16 cellular contexts compared by ENCODE assay signal in the genomic region with DNA sequence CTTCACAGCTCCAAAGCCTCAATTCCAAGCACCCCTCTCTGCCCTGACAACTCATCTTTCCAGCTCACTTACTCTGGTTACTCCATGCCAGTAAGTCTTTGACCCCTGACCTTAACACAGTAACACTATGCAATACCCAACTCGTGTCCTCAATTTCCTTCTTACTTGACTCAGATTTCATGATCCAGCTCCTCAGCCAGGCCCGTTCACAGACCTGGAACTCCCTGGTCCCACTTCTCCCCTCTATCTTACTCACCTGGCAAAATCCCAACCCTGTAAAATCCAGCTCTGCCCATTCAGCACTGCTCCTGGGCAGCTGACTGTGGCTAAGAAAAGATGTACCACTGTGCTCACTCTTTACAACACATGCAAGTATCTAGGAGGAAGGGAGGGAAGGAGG. TPM values are rescaled to one million over a fixed set of nuclear protein-coding genes. Genes with fewer than 3 reads are reported as not detected.
DNase-seq lines count a peak whose midpoint lies in the region; TF ChIP-seq lines count a peak whose summit lies in the region.
"Had no signal": no experiment of that assay in that cellular context is flagged by ENCODE, and none has a peak within 500 bp of the region (broad histone marks: within the 10 kb centered on the region; RNA-seq: fewer than 3 reads in every experiment).

No MANE protein-coding gene starts in this region.

- H4K8ac ChIP-seq in mesenchymal stem cell (ENCODE audit: low read length), result no peak overlapping the region

- peak overlapping the region; percentile 1 to 88 (median 60) for H3K27ac Mint-ChIP-seq in CD4-positive, alpha-beta memory T cell
- no peak overlapping the region for H3K27ac Mint-ChIP-seq in activated naive CD4-positive, alpha-beta T cell treated with anti-CD3 and anti-CD28 coated beads, Interleukin-2, amount 10 ng/mL, durations not matched to agents 7 days and 5 days

- no peak overlapping the region for H3K23ac ChIP-seq in mesenchymal stem cell (ENCODE audit: low read length in 2 of 2)

- peaks cover 44% of the 10 kb centered on the region for H3K36me3 ChIP-seq in CD4-positive, alpha-beta memory T cell (ENCODE audit: insufficient read depth, low read length)
- H3K36me3 ChIP-seq in mesenchymal stem cell (ENCODE audit: control insufficient read depth in 1 of 2, insufficient read depth in 2 of 2, low read depth in 1 of 2, low read length in 2 of 2) (peaks cover 63 to 83% of the 10 kb centered on the region in 2 experiments), WERI-Rb-1 (peaks cover 87% of the 10 kb centered on the region)

- DNase-seq in CD4-positive, alpha-beta memory T cell, result no peak
- DNase-seq in LHCN-M2 (ENCODE audit: low read depth), result peak; percentile 41
- peak; percentile 31 to 33 for DNase-seq in cardiac fibroblast (ENCODE audit: low read depth in 2 of 2)
- no peak for DNase-seq in mesenchymal stem cell
- DNase-seq in SKM-1 treated with dmso at 0.1 percent for 144 hours (lab: John Stamatoyannopoulos, UW; ENCODE audit: unreplicated experiment), result no peak
- DNase-seq in WERI-Rb-1, result no peak
- DNase-seq in DMS153 (lab: John Stamatoyannopoulos, UW), result no peak
- no peak for DNase-seq in activated naive CD4-positive, alpha-beta T cell treated with anti-CD3 and anti-CD28 coated beads, Interleukin-2, amount 10 ng/mL, durations not matched to agents 7 days and 5 days
- DNase-seq: activated T-cell treated with anti-CD3 and anti-CD28 coated beads, Interleukin-2, amount 50 U/mL, for 24 hours; AML-193; caudate nucleus; islet precursor cell; RPMI8226; stimulated activated CD4-positive, alpha-beta T cell treated with anti-CD3 and anti-CD28 coated beads, Interleukin-2, amount 100 ng/mL, for 48 hours had no signal

- H3K4me3 Mint-ChIP-seq in CD4-positive, alpha-beta memory T cell, result no peak overlapping the region
- no peak overlapping the region for H3K4me3 Mint-ChIP-seq in activated naive CD4-positive, alpha-beta T cell treated with anti-CD3 and anti-CD28 coated beads, Interleukin-2, amount 10 ng/mL, durations not matched to agents 7 days and 5 days
- H3K4me3 Mint-ChIP-seq: activated T-cell treated with anti-CD3 and anti-CD28 coated beads, Interleukin-2, amount 50 U/mL, for 24 hours had no signal

- H3K36me3 Mint-ChIP-seq in CD4-positive, alpha-beta memory T cell, result peaks cover 49 to 68% of the 10 kb centered on the region in 2 donors
- peaks cover 60% of the 10 kb centered on the region for H3K36me3 Mint-ChIP-seq in activated naive CD4-positive, alpha-beta T cell treated with anti-CD3 and anti-CD28 coated beads, Interleukin-2, amount 10 ng/mL, durations not matched to agents 7 days and 5 days

- peaks cover 26% of the 10 kb centered on the region for H3K79me1 ChIP-seq in mesenchymal stem cell (replicated peaks; ENCODE audit: low read length, poor library complexity, severe bottlenecking)

- H3K9ac ChIP-seq in mesenchymal stem cell (ENCODE audit: low read length), result peak overlapping the region; percentile 45
- H3K9ac ChIP-seq: parathyroid adenoma had no signal

- CTCF ChIA-PET in CD4-positive, alpha-beta memory T cell (lab: Charles Lee; ENCODE audit: partially characterized antibody), result interaction anchor here (0.8 to 21.7 kb wide), 6 partner anchors 8 to 124 kb away, joined by 3 to 416 read pairs (median 4); a partner anchor contains a TSS
- CTCF ChIA-PET in activated naive CD4-positive, alpha-beta T cell treated with anti-CD3 and anti-CD28 coated beads, Interleukin-2, amount 10 ng/mL, durations not matched to agents 7 days and 5 days (lab: Charles Lee), result interaction anchor here (0.9 to 1.4 kb wide), 6 partner anchors 7 to 66 kb away, joined by 3 to 7 read pairs (median 4); no protein-coding TSS in a partner anchor

- no peak overlapping the region for H3K4me2 ChIP-seq in mesenchymal stem cell (ENCODE audit: low read length, poor library complexity, severe bottlenecking)

- H3K14ac ChIP-seq in mesenchymal stem cell (ENCODE audit: low read length in 2 of 2), result no peak overlapping the region

- no peak overlapping the region for H3K4ac ChIP-seq in mesenchymal stem cell (ENCODE audit: low read depth in 1 of 2, low read length in 2 of 2)

- H2BK5ac ChIP-seq in mesenchymal stem cell (ENCODE audit: low read depth, low read length, poor library complexity, severe bottlenecking), result no peak overlapping the region

- no peak overlapping the region for H2AFZ ChIP-seq in mesenchymal stem cell (ENCODE audit: low read depth, low read length)
- H2AFZ ChIP-seq: parathyroid adenoma had no signal

- no peak overlapping the region for H3K27ac ChIP-seq in CD4-positive, alpha-beta memory T cell (ENCODE audit: low read depth, low read length)
- H3K27ac ChIP-seq in mesenchymal stem cell (ENCODE audit: low read length, poor library complexity, severe bottlenecking) (no peak overlapping the region), WERI-Rb-1 (no peak overlapping the region)
- H3K27ac ChIP-seq: parathyroid adenoma, skin epidermis had no signal

- POLR2A ChIA-PET in CD4-positive, alpha-beta memory T cell (lab: Charles Lee; ENCODE audit: partially characterized antibody), result interaction anchor here (2.0 to 14.0 kb wide), 2 partner anchors 55 to 67 kb away, joined by 10 to 255 read pairs; a partner anchor contains a TSS

- H3K27me3 Mint-ChIP-seq in CD4-positive, alpha-beta memory T cell, result no peaks in the 10 kb centered on the region
- no peaks in the 10 kb centered on the region for H3K27me3 Mint-ChIP-seq in activated naive CD4-positive, alpha-beta T cell treated with anti-CD3 and anti-CD28 coated beads, Interleukin-2, amount 10 ng/mL, durations not matched to agents 7 days and 5 days
- H3K27me3 Mint-ChIP-seq: activated T-cell treated with anti-CD3 and anti-CD28 coated beads, Interleukin-2, amount 50 U/mL, for 24 hours had no signal

- no peak overlapping the region for H2BK15ac ChIP-seq in mesenchymal stem cell (ENCODE audit: low read depth, poor library complexity, severe bottlenecking)

- intact Hi-C loops in CD4-positive, alpha-beta memory T cell (cut with micrococcal nuclease), result no loop called here

- no peak overlapping the region for H3K4me3 ChIP-seq in CD4-positive, alpha-beta memory T cell (ENCODE audit: low read length in 2 of 2)
- H3K4me3 ChIP-seq in cardiac fibroblast (replicated peaks in 1 of 2; ENCODE audit: low read depth in 2 of 2, low read length in 2 of 2), result no peak overlapping the region
- H3K4me3 ChIP-seq in mesenchymal stem cell (ENCODE audit: insufficient read depth in 1 of 2, low read depth in 1 of 2, low read length in 2 of 2), result peak overlapping the region in 1 of 2 experiments; percentile 14
- no peak overlapping the region for H3K4me3 ChIP-seq in WERI-Rb-1 (ENCODE audit: low read depth, low read length)
- H3K4me3 ChIP-seq: skin epidermis had no signal

- H2BK120ac ChIP-seq in mesenchymal stem cell (ENCODE audit: low read depth, low read length), result no peak overlapping the region

- TF ChIP-seq CTCF in cardiac fibroblast (IDR thresholded peaks at IDR 0.05; ENCODE audit: low read depth, low read length) (no peak), WERI-Rb-1 (IDR thresholded peaks at IDR 0.05; ENCODE audit: low read depth, low read length) (no peak)

- no peaks in the 10 kb centered on the region for H3K9me3 Mint-ChIP-seq in CD4-positive, alpha-beta memory T cell
- H3K9me3 Mint-ChIP-seq in activated naive CD4-positive, alpha-beta T cell treated with anti-CD3 and anti-CD28 coated beads, Interleukin-2, amount 10 ng/mL, durations not matched to agents 7 days and 5 days, result no peaks in the 10 kb centered on the region
- H3K9me3 Mint-ChIP-seq: activated T-cell treated with anti-CD3 and anti-CD28 coated beads, Interleukin-2, amount 50 U/mL, for 24 hours had no signal

- H3K4me1 Mint-ChIP-seq in CD4-positive, alpha-beta memory T cell, result peaks cover 14 to 21% (median 20%) of the 10 kb centered on the region in 4 donors
- peaks cover 16% of the 10 kb centered on the region for H3K4me1 Mint-ChIP-seq in activated naive CD4-positive, alpha-beta T cell treated with anti-CD3 and anti-CD28 coated beads, Interleukin-2, amount 10 ng/mL, durations not matched to agents 7 days and 5 days

- H3K27me3 ChIP-seq in CD4-positive, alpha-beta memory T cell (ENCODE audit: insufficient read depth, low read length), result no peaks in the 10 kb centered on the region
- H3K27me3 ChIP-seq in mesenchymal stem cell (ENCODE audit: control insufficient read depth in 1 of 2, insufficient read depth in 1 of 2, low read length in 2 of 2) (no peaks in the 10 kb centered on the region), WERI-Rb-1 (ENCODE audit: insufficient read depth, low read depth, severe bottlenecking) (no peaks in the 10 kb centered on the region)

- whole genome bisulfite sequencing in mesenchymal stem cell, result 90% methylated on average over 2 of the region's 2 CpGs

- no peak overlapping the region for H4K91ac ChIP-seq in mesenchymal stem cell (ENCODE audit: low read length)

- peaks cover 19% of the 10 kb centered on the region for H3K4me1 ChIP-seq in CD4-positive, alpha-beta memory T cell (ENCODE audit: insufficient read depth, low read length)
- H3K4me1 ChIP-seq in mesenchymal stem cell (ENCODE audit: control insufficient read depth, insufficient read depth, low read depth, low read length), result no peaks in the 10 kb centered on the region
- H3K4me1 ChIP-seq: parathyroid adenoma had no signal

- H2BK12ac ChIP-seq in mesenchymal stem cell (ENCODE audit: low read length in 2 of 2), result no peak overlapping the region

- no peak overlapping the region for H3K18ac ChIP-seq in mesenchymal stem cell (ENCODE audit: low read depth in 1 of 2, low read length in 2 of 2)

- H2AK5ac ChIP-seq in mesenchymal stem cell (ENCODE audit: low read length, severe bottlenecking), result no peak overlapping the region

- H3K9me3 ChIP-seq in CD4-positive, alpha-beta memory T cell (ENCODE audit: control insufficient read depth in 1 of 2, low read length in 2 of 2), result no peaks in the 10 kb centered on the region
- no peaks in the 10 kb centered on the region for H3K9me3 ChIP-seq in mesenchymal stem cell (ENCODE audit: control insufficient read depth, low read length)
- H3K9me3 ChIP-seq in WERI-Rb-1 (ENCODE audit: severe bottlenecking), result no peaks in the 10 kb centered on the region

RNA-seq across cellular contexts. Expression of a gene that starts 7.9 kb away (rescaled TPM):
- total RNA-seq in CD4-positive, alpha-beta memory T cell, result 10 to 100 TPM; 83.4 to 83.9 TPM
- 10 to 100 TPM; 37.4 to 51.5 TPM for polyA plus RNA-seq in CD4-positive, alpha-beta memory T cell
- 51.1 TPM in 2 replicates for total RNA-seq in LHCN-M2 (2014; rRNA removed)
- 58.1 TPM for polyA plus RNA-seq in LHCN-M2 (2012)
- 38.9 TPM for polyA plus RNA-seq in mesenchymal stem cell (2013, experiment 1 of 2)
- polyA plus RNA-seq in mesenchymal stem cell (2013, experiment 2 of 2), result 36.3 TPM

RNA-seq across cellular contexts. Expression of a gene that starts 8.7 kb away (rescaled TPM):
- 10 to 100 TPM; 26.4 to 29.1 TPM for total RNA-seq in CD4-positive, alpha-beta memory T cell
- 1 to 10 TPM; 4.3 to 8.5 TPM for polyA plus RNA-seq in CD4-positive, alpha-beta memory T cell
- 9.6 and 13.7 TPM in 2 replicates for total RNA-seq in LHCN-M2 (2014; rRNA removed)
- polyA plus RNA-seq in LHCN-M2 (2012), result 9.1 TPM
- polyA plus RNA-seq in mesenchymal stem cell (2013, experiment 1 of 2), result 14.0 TPM
- 13.0 TPM for polyA plus RNA-seq in mesenchymal stem cell (2013, experiment 2 of 2)

RNA-seq across cellular contexts. Expression of a gene that starts 22.9 kb away (rescaled TPM):
- total RNA-seq in CD4-positive, alpha-beta memory T cell, result 10 to 100 TPM; 60.8 to 66.8 TPM
- 10 to 100 TPM in 1 of 2 donors, 1 to 10 TPM in 1; 7.5 to 46.6 TPM for polyA plus RNA-seq in CD4-positive, alpha-beta memory T cell
- 46.6 and 69.5 TPM in 2 replicates for total RNA-seq in LHCN-M2 (2014; rRNA removed)
- 58.3 TPM for polyA plus RNA-seq in LHCN-M2 (2012)
- 50.0 TPM for polyA plus RNA-seq in mesenchymal stem cell (2013, experiment 1 of 2)
- polyA plus RNA-seq in mesenchymal stem cell (2013, experiment 2 of 2), result 49.7 TPM

RNA-seq across cellular contexts. Expression of a gene that starts 59.1 kb away (rescaled TPM):
- total RNA-seq in CD4-positive, alpha-beta memory T cell, result 1,000 to 10,000 TPM; 1,097 to 1,122 TPM
- polyA plus RNA-seq in CD4-positive, alpha-beta memory T cell, result 1,000 to 10,000 TPM; 2,441 to 3,541 TPM
- total RNA-seq in LHCN-M2 (2014; rRNA removed), result 133 and 149 TPM in 2 replicates
- polyA plus RNA-seq in LHCN-M2 (2012), result 129 TPM
- polyA plus RNA-seq in mesenchymal stem cell (2013, experiment 1 of 2), result 151 TPM
- polyA plus RNA-seq in mesenchymal stem cell (2013, experiment 2 of 2), result 150 TPM

Comparison
In these comparisons a context has a peak if more than half of its experiments do, and no peak if none do; other contexts are left out.
1. DNase-seq: peak in LHCN-M2 (single experiment) and cardiac fibroblast (2 of 2); none in CD4-positive, alpha-beta memory T cell (0 of 5), mesenchymal stem cell (single experiment), SKM-1 treated with dmso at 0.1 percent for 144 hours (single experiment), WERI-Rb-1 (single experiment), DMS153 (single experiment) and activated naive CD4-positive, alpha-beta T cell treated with anti-CD3 and anti-CD28 coated beads, Interleukin-2, amount 10 ng/mL, durations not matched to agents 7 days and 5 days (single experiment).